Comparison of ENCODE assay signal across 23 cellular contexts in genomic region chr12:86697916-86698315, GRCh38.
DNase-seq lines count a peak whose midpoint lies in the region; TF ChIP-seq lines count a peak whose summit lies in the region.
"Had no signal": no experiment of that assay in that cellular context is flagged by ENCODE, and none has a peak within 500 bp of the region (broad histone marks: within the 10 kb centered on the region; RNA-seq: fewer than 3 reads in every experiment).

No MANE protein-coding gene starts in this region.

- no peaks in the 10 kb centered on the region for H3K4me1 Mint-ChIP-seq in CD4-positive, alpha-beta memory T cell
- H3K4me1 Mint-ChIP-seq: CD4-positive, CD25-positive, alpha-beta regulatory T cell; GM23338; H9 had no signal

- DNase-seq in GM03348 (ENCODE audit: low spot score) (peak; percentile 4), cardiac fibroblast (ENCODE audit: low read depth in 2 of 2) (peak; percentile 29 to 39), fibroblast of pulmonary artery (ENCODE audit: low read depth) (peak; percentile 42), osteoblast (ENCODE audit: insufficient read length, low spot score, missing footprints) (no peak), NOMO-1 treated with DMSO at 0.1 percent for 48 hours (lab: John Stamatoyannopoulos, UW; ENCODE audit: unreplicated experiment) (no peak)
- DNase-seq in CD4-positive, alpha-beta memory T cell = no peak
- no peak for DNase-seq in activated T-cell treated with anti-CD3 and anti-CD28 coated beads, Interleukin-2, amount 50 U/mL, for 1 hour
- DNase-seq: CD4-positive, CD25-positive, alpha-beta regulatory T cell; H9; KG1; MG63; NCI-H1105 treated with DMSO at 0.1 percent for 48 hours; NCI-H146; NCI-H1930; NCI-H2107; NCI-H446 treated with DMSO at 0.1 percent for 48 hours; NCI-H526; NCI-H82; NK-92 treated with Interleukin-12 subunit alpha and Interleukin-12 subunit beta, amount 100 ng/mL, for 24 hours; PC-9 had no signal

- no peaks in the 10 kb centered on the region for H4K20me1 ChIP-seq in osteoblast (ENCODE audit: insufficient read depth, low read length)
- H4K20me1 ChIP-seq: BLaER1 had no signal

- no peaks in the 10 kb centered on the region for H3K79me2 ChIP-seq in osteoblast (ENCODE audit: insufficient read depth, low read length)

- H3K9me3 ChIP-seq in osteoblast (ENCODE audit: low read depth, low read length) = no peaks in the 10 kb centered on the region
- no peaks in the 10 kb centered on the region for H3K9me3 ChIP-seq in CD4-positive, alpha-beta memory T cell (ENCODE audit: control insufficient read depth in 1 of 2, low read length in 2 of 2)
- H3K9me3 ChIP-seq: BLaER1, SJCRH30 had no signal

- no peaks in the 10 kb centered on the region for H3K27me3 ChIP-seq in osteoblast (ENCODE audit: insufficient read depth, low read length)
- H3K27me3 ChIP-seq in CD4-positive, alpha-beta memory T cell (ENCODE audit: insufficient read depth, low read length) = no peaks in the 10 kb centered on the region
- H3K27me3 ChIP-seq: BLaER1, MG63, SJCRH30 had no signal

- H3K4me3 ChIP-seq in cardiac fibroblast (replicated peaks in 1 of 2; ENCODE audit: low read depth in 2 of 2, low read length in 2 of 2) (no peak overlapping the region), fibroblast of pulmonary artery (replicated peaks; ENCODE audit: low read depth, low read length) (no peak overlapping the region), osteoblast (ENCODE audit: insufficient read depth, low read length) (no peak overlapping the region)
- no peak overlapping the region for H3K4me3 ChIP-seq in CD4-positive, alpha-beta memory T cell (ENCODE audit: low read length in 2 of 2)
- H3K4me3 ChIP-seq: BLaER1, GM23338, MG63, PC-9, SJCRH30 had no signal

- H3K27ac ChIP-seq in osteoblast (ENCODE audit: low read depth, low read length) = no peak overlapping the region
- H3K27ac ChIP-seq in CD4-positive, alpha-beta memory T cell (ENCODE audit: low read depth, low read length) = no peak overlapping the region
- H3K27ac ChIP-seq: BLaER1, PC-9, SJCRH30 had no signal

- H3K4me1 ChIP-seq in osteoblast (ENCODE audit: insufficient read depth, low read length) = peaks cover 11% of the 10 kb centered on the region
- H3K4me1 ChIP-seq in CD4-positive, alpha-beta memory T cell (ENCODE audit: insufficient read depth, low read length) = no peaks in the 10 kb centered on the region
- H3K4me1 ChIP-seq: BLaER1, SJCRH30 had no signal

- H3K4me3 Mint-ChIP-seq in CD4-positive, alpha-beta memory T cell = no peak overlapping the region
- H3K4me3 Mint-ChIP-seq: CD4-positive, CD25-positive, alpha-beta regulatory T cell; GM23338; H9 had no signal

- POLR2A ChIA-PET in CD4-positive, alpha-beta memory T cell (lab: Charles Lee; ENCODE audit: partially characterized antibody) = no interaction called here

- H3K36me3 ChIP-seq in osteoblast (ENCODE audit: insufficient read depth, low read length) = no peaks in the 10 kb centered on the region
- no peaks in the 10 kb centered on the region for H3K36me3 ChIP-seq in CD4-positive, alpha-beta memory T cell (ENCODE audit: insufficient read depth, low read length)
- H3K36me3 ChIP-seq: BLaER1, MG63, SJCRH30 had no signal

- no peaks in the 10 kb centered on the region for H3K27me3 Mint-ChIP-seq in CD4-positive, alpha-beta memory T cell
- H3K27me3 Mint-ChIP-seq: CD4-positive, CD25-positive, alpha-beta regulatory T cell had no signal

- CTCF ChIA-PET in CD4-positive, alpha-beta memory T cell (lab: Charles Lee; ENCODE audit: partially characterized antibody) = no interaction called here

- no peak overlapping the region for H2AFZ ChIP-seq in osteoblast (ENCODE audit: low read length)
- H2AFZ ChIP-seq: GM23338, PC-9 had no signal

- peaks cover 0 to 12% (median 3%) of the 10 kb centered on the region in 8 donors for H3K9me3 Mint-ChIP-seq in CD4-positive, alpha-beta memory T cell
- H3K9me3 Mint-ChIP-seq: GM23338 had no signal

- no peak overlapping the region for H3K27ac Mint-ChIP-seq in CD4-positive, alpha-beta memory T cell
- H3K27ac Mint-ChIP-seq: CD4-positive, CD25-positive, alpha-beta regulatory T cell; GM23338; H9 had no signal

- intact Hi-C loops in CD4-positive, alpha-beta memory T cell (cut with micrococcal nuclease) = no loop called here

- H3K36me3 Mint-ChIP-seq in CD4-positive, alpha-beta memory T cell = no peaks in the 10 kb centered on the region
- H3K36me3 Mint-ChIP-seq: CD4-positive, CD25-positive, alpha-beta regulatory T cell had no signal

- TF ChIP-seq CTCF in cardiac fibroblast (IDR thresholded peaks at IDR 0.05; ENCODE audit: low read depth, low read length) (no peak), fibroblast of pulmonary artery (IDR thresholded peaks at IDR 0.05; ENCODE audit: low read length, missing control alignments) (no peak), osteoblast (IDR thresholded peaks at IDR 0.05; ENCODE audit: extremely low read depth, low read depth, low read length) (no peak)

- peak overlapping the region; percentile 70 for H3K4me2 ChIP-seq in osteoblast (ENCODE audit: insufficient read depth, low read length)
- H3K4me2 ChIP-seq: BLaER1, GM23338, PC-9 had no signal

Comparison
In these comparisons a context has a peak if more than half of its experiments do, and no peak if none do; other contexts are left out.
1. DNase-seq: peak in GM03348 (single experiment), cardiac fibroblast (2 of 2) and fibroblast of pulmonary artery (single experiment); none in osteoblast (single experiment), NOMO-1 treated with DMSO at 0.1 percent for 48 hours (single experiment), CD4-positive, alpha-beta memory T cell (0 of 5) and activated T-cell treated with anti-CD3 and anti-CD28 coated beads, Interleukin-2, amount 50 U/mL, for 1 hour (single experiment).